ENCODE assay signal across 9 cellular contexts in the genomic region with DNA sequence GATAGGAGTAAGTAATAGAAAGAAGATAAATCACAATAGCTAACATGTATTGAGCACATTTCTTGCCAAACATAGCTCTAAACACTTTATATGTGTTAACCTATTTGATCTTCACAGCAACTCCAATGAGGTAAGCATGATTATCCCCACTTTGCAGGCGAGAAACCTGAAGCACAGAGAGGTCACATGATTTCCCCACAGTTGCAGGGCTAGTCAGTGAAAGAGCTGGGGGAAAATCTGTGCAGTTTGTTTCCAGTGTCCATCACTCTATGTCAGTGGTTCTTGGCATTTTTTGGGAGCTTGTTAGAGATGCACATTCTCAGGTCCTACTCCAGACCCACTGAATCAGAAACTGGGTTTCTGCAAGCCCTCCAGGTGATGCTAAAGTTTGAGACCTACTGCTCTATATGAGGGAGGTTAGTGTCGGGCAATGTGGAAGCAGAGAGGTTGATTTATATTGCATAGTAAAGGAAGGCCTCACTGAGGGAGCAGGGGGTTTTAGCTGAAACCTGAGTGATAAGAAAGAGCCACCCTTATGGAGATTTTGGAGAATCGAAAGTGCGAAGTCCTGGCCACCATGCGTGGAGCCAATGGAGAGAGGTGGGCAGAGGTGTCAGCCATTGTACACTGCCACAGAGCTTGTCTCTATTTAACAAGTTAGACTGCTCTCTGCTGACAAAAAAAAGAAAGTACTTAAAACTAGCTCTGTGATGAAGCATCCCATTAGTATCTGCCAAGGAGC.
DNase-seq lines count a peak whose midpoint lies in the region; ATAC-seq, FAIRE-seq and TF ChIP-seq lines count a peak whose summit lies in the region.
"Had no signal": no experiment of that assay in that cellular context is flagged by ENCODE, and none has a peak within 500 bp of the region (broad histone marks: within the 10 kb centered on the region; RNA-seq: fewer than 3 reads in every experiment).

No MANE protein-coding gene starts in this region.

- TF ChIP-seq CTCF in LNCAP (IDR thresholded peaks at IDR 0.05) (peak; percentile 17; the same call in 1 of the 2 replicates), D721Med (IDR thresholded peaks at IDR 0.05; ENCODE audit: insufficient read depth, missing control alignments) (no peak)

- DNase-seq in DMS53 (lab: John Stamatoyannopoulos, UW), result peak; percentile 29
- no peak for DNase-seq in DMS53 treated with DMSO at 0.1 percent for 48 hours (lab: John Stamatoyannopoulos, UW; ENCODE audit: unreplicated experiment)
- DNase-seq in central memory CD4-positive, alpha-beta T cell, result peak; percentile 30
- DNase-seq in stimulated activated CD8-positive, alpha-beta memory T cell treated with anti-CD3 and anti-CD28 coated beads, Interleukin-7, amount 100 ng/mL, for 4 hours (ENCODE audit: low read depth in 2 of 2), result peak; percentile 10 to 18
- no peak for DNase-seq in D721Med (ENCODE audit: insufficient read length, low spot score)
- no peak for DNase-seq in RCC 7860 (ENCODE audit: low spot score)

- ATAC-seq in GM21619 (IDR thresholded peaks at IDR 0.05; ENCODE audit: unreplicated experiment), result peak; percentile 82

- FAIRE-seq in D721Med (lab: Jason Lieb, UNC), result no peak
- FAIRE-seq in RCC 7860 (lab: Jason Lieb, UNC), result no peak
- FAIRE-seq: A204.1 had no signal

Comparison
In these comparisons a context has a peak if more than half of its experiments do, and no peak if none do; other contexts are left out.
1. DNase-seq: peak in DMS53 (single experiment), central memory CD4-positive, alpha-beta T cell (single experiment) and stimulated activated CD8-positive, alpha-beta memory T cell treated with anti-CD3 and anti-CD28 coated beads, Interleukin-7, amount 100 ng/mL, for 4 hours (2 of 2); none in DMS53 treated with DMSO at 0.1 percent for 48 hours (single experiment), D721Med (single experiment) and RCC 7860 (single experiment).